6 cellular contexts compared by ENCODE assay signal in genomic region chr14:24243336-24243836, GRCh38. TPM values are rescaled to one million over a fixed set of nuclear protein-coding genes. Genes with fewer than 3 reads are reported as not detected.
DNase-seq lines count a peak whose midpoint lies in the region; ATAC-seq and TF ChIP-seq lines count a peak whose summit lies in the region.

No MANE protein-coding gene starts in this region.

- no peaks in the 10 kb centered on the region for H3K9me3 Mint-ChIP-seq in CD4-positive, alpha-beta T cell
- no peaks in the 10 kb centered on the region for H3K9me3 Mint-ChIP-seq in endodermal cell

- no peak for TF ChIP-seq CTCF in CD4-positive, alpha-beta T cell (IDR thresholded peaks at IDR 0.05)
- TF ChIP-seq CTCF in endodermal cell (conservative IDR thresholded peaks at IDR 0.05), result no peak

- H3K4me1 ChIP-seq in endodermal cell (ENCODE audit: control insufficient read depth, insufficient read depth, low read length), result no peaks in the 10 kb centered on the region

- peaks cover 40% of the 10 kb centered on the region for H3K36me3 Mint-ChIP-seq in CD4-positive, alpha-beta T cell (ENCODE audit: low read depth)
- peaks cover 23% of the 10 kb centered on the region for H3K36me3 Mint-ChIP-seq in endodermal cell (ENCODE audit: low read depth)

- intact Hi-C loops in CD4-positive, alpha-beta T cell (cut with DNase I, micrococcal nuclease), result loop anchor here (1.0 to 2.0 kb wide), 3 partner anchors 27 to 54 kb away; partner anchors contain the start of genes MDP1 (in 1 of the 2) and RABGGTA (in 1 of the 2)

- peak overlapping the region; percentile 92 for H3K4me3 ChIP-seq in endodermal cell (ENCODE audit: low read length)
- H3K4me3 ChIP-seq in skeletal muscle cell (ENCODE audit: low read depth, low read length), result peak overlapping the region; percentile 90

- peak overlapping the region; percentile 97 for H3K27ac ChIP-seq in CD4-positive, alpha-beta T cell (ENCODE audit: low read depth, low read length)
- peak overlapping the region; percentile 98 for H3K27ac ChIP-seq in endodermal cell (ENCODE audit: low read depth, low read length)

- 69 to 71% methylated on average over 9 to 10 of the region's 10 CpGs for WGBS in endodermal cell (ENCODE audit: insufficient coverage in 1 of 2, insufficient read length in 1 of 2), 2 experiments

- peak overlapping the region; percentile 77 for H3K9ac ChIP-seq in endodermal cell (ENCODE audit: extremely low read depth, low read length, poor library complexity, severe bottlenecking)

- no peak for ATAC-seq in CD4-positive, alpha-beta T cell (ENCODE audit: poor library complexity)

- no peaks in the 10 kb centered on the region for H3K27me3 ChIP-seq in CD4-positive, alpha-beta T cell (ENCODE audit: control insufficient read depth, insufficient read depth, low read length)
- H3K27me3 ChIP-seq in endodermal cell (ENCODE audit: control insufficient read depth, insufficient read depth, low read length, poor library complexity, severe bottlenecking), result no peaks in the 10 kb centered on the region

- DNase-seq in CD4-positive, alpha-beta T cell, result no peak
- DNase-seq in NCI-H2171 treated with DMSO at 0.1 percent for 48 hours (lab: John Stamatoyannopoulos, UW), result peak; percentile 42
- no peak for DNase-seq in endodermal cell
- DNase-seq in skeletal muscle cell (ENCODE audit: low read depth), result no peak
- DNase-seq in NCI-H345 treated with DMSO at 0.1 percent for 48 hours (lab: John Stamatoyannopoulos, UW; ENCODE audit: unreplicated experiment), result no peak
- no peak for DNase-seq in AG08395 (ENCODE audit: low spot score)

- H3K36me3 ChIP-seq in endodermal cell (ENCODE audit: control insufficient read depth, insufficient read depth, low read length), result peaks cover 28% of the 10 kb centered on the region

- peaks cover 62% of the 10 kb centered on the region for H3K4me1 Mint-ChIP-seq in CD4-positive, alpha-beta T cell (ENCODE audit: low read depth)
- peaks cover 3% of the 10 kb centered on the region for H3K4me1 Mint-ChIP-seq in endodermal cell

- CTCF ChIA-PET in CD4-positive, alpha-beta T cell (lab: Charles Lee), result interaction anchor here (0.7 to 7.3 kb wide), 22 partner anchors 11 to 193 kb away, joined by 3 to 90 read pairs (median 8); partner anchors contain the start of genes CHMP4A, CIDEB, DHRS1 and GMPR2

- H3K27me3 Mint-ChIP-seq in CD4-positive, alpha-beta T cell, result no peaks in the 10 kb centered on the region
- H3K27me3 Mint-ChIP-seq in endodermal cell (ENCODE audit: insufficient read depth), result peaks cover 18% of the 10 kb centered on the region

- peak overlapping the region; percentile 100 for H3K27ac Mint-ChIP-seq in CD4-positive, alpha-beta T cell
- H3K27ac Mint-ChIP-seq in endodermal cell, result peak overlapping the region; percentile 99

- no peaks in the 10 kb centered on the region for H3K9me3 ChIP-seq in CD4-positive, alpha-beta T cell (ENCODE audit: control insufficient read depth, low read length)
- H3K9me3 ChIP-seq in endodermal cell (ENCODE audit: control insufficient read depth, low read length), result no peaks in the 10 kb centered on the region

- peak overlapping the region; percentile 99 for H3K4me3 Mint-ChIP-seq in CD4-positive, alpha-beta T cell
- peak overlapping the region; percentile 72 for H3K4me3 Mint-ChIP-seq in endodermal cell

- POLR2A ChIA-PET in CD4-positive, alpha-beta T cell (lab: Charles Lee), result interaction anchor here (0.6 to 3.6 kb wide), 30 partner anchors 8 to 200 kb away, joined by 3 to 144 read pairs (median 16); partner anchors contain the start of genes CBLN3, CHMP4A, CIDEB and DCAF11

RNA-seq across cellular contexts. Expression of gene TINF2, which starts 1.0 kb away (rescaled TPM):
- 100 to 1,000 TPM; 110 to 113 TPM for total RNA-seq in CD4-positive, alpha-beta T cell
- total RNA-seq in endodermal cell, result 10 to 100 TPM; 43.4 to 43.5 TPM
- polyA plus RNA-seq in endodermal cell (2013, experiment 1 of 2), result 52.0 TPM
- 48.5 TPM for polyA plus RNA-seq in endodermal cell (2013, experiment 2 of 2)

RNA-seq across cellular contexts. Expression of gene GMPR2, which starts 10.7 kb away (rescaled TPM):
- 10 to 100 TPM; 22.2 to 24.8 TPM for total RNA-seq in CD4-positive, alpha-beta T cell
- total RNA-seq in endodermal cell, result 10 to 100 TPM; 56.1 to 63.1 TPM
- polyA plus RNA-seq in endodermal cell (2013, experiment 1 of 2), result 51.6 TPM
- polyA plus RNA-seq in endodermal cell (2013, experiment 2 of 2), result 43.4 TPM

RNA-seq across cellular contexts. Expression of gene NEDD8, which starts 11.2 kb away (rescaled TPM):
- 10 to 100 TPM; 42.0 to 43.5 TPM for total RNA-seq in CD4-positive, alpha-beta T cell
- total RNA-seq in endodermal cell, result 100 to 1,000 TPM; 210 to 267 TPM
- 187 TPM for polyA plus RNA-seq in endodermal cell (2013, experiment 1 of 2)
- polyA plus RNA-seq in endodermal cell (2013, experiment 2 of 2), result 182 TPM

RNA-seq across cellular contexts. Expression of gene TGM1, which starts 19.6 kb away (rescaled TPM):
- total RNA-seq in CD4-positive, alpha-beta T cell, result 1 to 10 TPM; 3.5 to 3.9 TPM
- 1 to 10 TPM; 1.6 to 3.4 TPM for total RNA-seq in endodermal cell
- polyA plus RNA-seq in endodermal cell (2013, experiment 1 of 2), result 3.2 TPM
- polyA plus RNA-seq in endodermal cell (2013, experiment 2 of 2), result 4.6 TPM

RNA-seq across cellular contexts. Expression of gene MDP1, which starts 27.5 kb away (rescaled TPM):
- total RNA-seq in CD4-positive, alpha-beta T cell, result 1 to 10 TPM; 3.2 to 3.7 TPM
- 10 to 100 TPM; 21.0 to 25.0 TPM for total RNA-seq in endodermal cell
- 35.2 TPM for polyA plus RNA-seq in endodermal cell (2013, experiment 1 of 2)
- polyA plus RNA-seq in endodermal cell (2013, experiment 2 of 2), result 32.7 TPM

Comparison
In these comparisons a context has a peak if more than half of its experiments do, and no peak if none do; other contexts are left out.
1. RNA of gene NEDD8, which starts 11.2 kb away (total RNA-seq): 210 to 267 TPM in endodermal cell; 42.0 to 43.5 TPM in CD4-positive, alpha-beta T cell; every median in the first group is over 4 times any median in the second.